In the genomic region with DNA sequence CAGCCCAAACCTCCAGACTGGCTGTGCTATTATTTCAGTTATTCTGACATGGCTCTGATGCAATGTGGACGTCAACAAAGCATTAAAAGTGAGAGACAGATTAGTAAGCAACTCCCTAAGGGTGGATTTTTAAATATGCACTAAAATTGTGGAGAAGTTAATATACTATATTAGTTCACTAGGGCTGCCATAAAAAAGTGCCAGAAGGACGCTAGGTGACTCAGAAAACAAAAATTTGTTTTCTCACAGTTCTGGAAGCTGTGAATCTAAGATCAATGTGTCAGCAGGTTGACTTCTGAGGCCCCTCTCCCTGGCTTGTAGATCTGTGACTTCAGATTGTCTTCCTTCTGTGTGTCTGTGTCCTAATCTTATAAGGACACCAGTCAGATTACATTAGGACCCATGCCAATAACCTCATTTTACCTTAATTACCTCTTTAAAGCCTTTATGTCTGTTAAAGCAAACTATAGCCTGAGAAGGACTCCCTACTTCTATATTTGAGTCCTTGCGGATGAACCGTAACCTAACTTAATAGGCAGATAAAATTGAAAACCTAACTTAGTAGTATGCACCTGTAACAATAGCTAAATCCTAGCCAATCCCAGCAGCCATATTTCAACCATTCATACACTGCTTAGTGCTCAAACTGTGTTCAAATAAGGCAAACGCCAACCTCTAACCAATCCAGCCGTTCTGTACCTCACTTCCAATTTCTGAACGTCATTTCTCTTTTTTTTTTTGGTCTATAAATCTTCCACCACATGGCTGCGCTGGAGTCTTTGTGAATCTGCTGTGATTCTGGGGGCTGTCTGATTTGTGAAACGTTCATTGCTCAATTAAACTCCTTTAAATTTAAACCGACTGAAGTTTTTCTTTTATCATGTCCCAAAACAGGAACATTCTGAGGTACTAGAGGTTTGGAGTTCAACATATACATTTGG, we compare ENCODE assay signal across 8 cellular contexts.
A peak's percentile ranks its signal among the peaks of the same experiment; 100 is the strongest.
DNase-seq lines count a peak whose midpoint lies in the region; ATAC-seq, FAIRE-seq and TF ChIP-seq lines count a peak whose summit lies in the region.

No MANE protein-coding gene starts in this region.

- TF ChIP-seq EP300 in GM12878 (IDR thresholded peaks at IDR 0.05; ENCODE audit: borderline replicate concordance in 1 of 2, control insufficient read depth in 1 of 2, low read depth in 2 of 2, low read length in 2 of 2) = no peak

- RAD21 ChIA-PET in GM12878 (lab: Charles Lee; ENCODE audit: unreplicated experiment) = interaction anchor here (0.9 to 11.4 kb wide), 23 partner anchors 9 to 155 kb away, joined by 3 to 257 read pairs (median 7); a partner anchor contains a TSS

- no peaks in the 10 kb centered on the region for H3K36me3 Mint-ChIP-seq in MCF 10A (ENCODE audit: insufficient read depth, unreplicated experiment)

- SMC1A ChIA-PET in GM12878 (lab: Charles Lee; ENCODE audit: uncharacterized antibody, unreplicated experiment) = interaction anchor here (0.7 to 11.7 kb wide), 26 partner anchors 9 to 156 kb away, joined by 3 to 297 read pairs (median 4); a partner anchor contains a TSS

- H4K20me1 ChIP-seq in GM12878 (ENCODE audit: control insufficient read depth, insufficient read depth) = no peaks in the 10 kb centered on the region

- no peaks in the 10 kb centered on the region for H3K27me3 ChIP-seq in breast epithelium
- H3K27me3 ChIP-seq in GM12878 (replicated peaks in 1 of 2; ENCODE audit: control insufficient read depth in 2 of 2, insufficient read depth in 2 of 2, low read length in 1 of 2) = no peaks in the 10 kb centered on the region

- H3K9ac ChIP-seq in GM12878 (ENCODE audit: control insufficient read depth, insufficient read depth, low read length) = peak overlapping the region; percentile 58

- H3K4me3 ChIP-seq in breast epithelium (no peak overlapping the region), GM12878 (0 out of 2 replicates have a peak overlapping the region, but pooled peaks have one; percentile 2)

- BruUV-seq in MCF 10A (replicated peaks; lab: Mats Ljungman, UMichigan) (TSS peak; percentile 96), GM12878 (replicated peaks; lab: Mats Ljungman, UMichigan) (TSS peak; percentile 73)

- peak; percentile 56 for DNase-seq in MCF 10A (ENCODE audit: unreplicated experiment)
- DNase-seq in breast epithelium (ENCODE audit: low spot score in 2 of 2) = no peak
- peak; percentile 72 for DNase-seq in HT1080 (ENCODE audit: low read depth)
- no peak for DNase-seq in GM12878 (ENCODE audit: low read depth, low spot score)
- peak; percentile 58 for DNase-seq in stromal cell of bone marrow (ENCODE audit: low read depth)
- DNase-seq in Kasumi-1 (lab: John Stamatoyannopoulos, UW) = no peak
- no peak for DNase-seq in NCI-H526 treated with DMSO at 0.1 percent for 48 hours (lab: John Stamatoyannopoulos, UW)

- FAIRE-seq in GM12878 (lab: Jason Lieb, UNC) = no peak

- TF ChIP-seq CTCF in MCF 10A (IDR thresholded peaks at IDR 0.05; ENCODE audit: unreplicated experiment) (no peak), breast epithelium (IDR thresholded peaks at IDR 0.05) (no peak), GM12878 (IDR thresholded peaks at IDR 0.05 in 2 of 3, conservative IDR thresholded peaks at IDR 0.05 in 1 of 3; ENCODE audit: control insufficient read depth in 2 of 3, extremely low read depth in 1 of 3, insufficient read depth in 1 of 3, low read depth in 3 of 3, low read length in 3 of 3) (peak; percentile 16 to 43 (median 30); a peak in 3 of 6 replicates)

- H3K27ac Mint-ChIP-seq in MCF 10A (ENCODE audit: low read depth, unreplicated experiment) = peak overlapping the region; percentile 89

- ATAC-seq in GM12878 (peak; percentile 42), GM21390 (IDR thresholded peaks at IDR 0.05; ENCODE audit: unreplicated experiment) (no peak)

- H3K4me1 ChIP-seq in breast epithelium (peaks cover 0 to 6% of the 10 kb centered on the region in 2 donors), GM12878 (ENCODE audit: control insufficient read depth, insufficient read depth, low read length) (peaks cover 69% of the 10 kb centered on the region)

- H3K79me2 ChIP-seq in GM12878 (ENCODE audit: control insufficient read depth, insufficient read depth, low read length) = no peaks in the 10 kb centered on the region; the same call in 1 of the 2 replicates

- TF ChIP-seq POLR2A in breast epithelium (IDR thresholded peaks at IDR 0.05) (no peak), GM12878 (IDR thresholded peaks at IDR 0.05; ENCODE audit: low read depth, low read length) (no peak)

- no peaks in the 10 kb centered on the region for H3K9me3 Mint-ChIP-seq in MCF 10A (ENCODE audit: unreplicated experiment)

- H3K9me3 ChIP-seq in breast epithelium (no peaks in the 10 kb centered on the region), GM12878 (replicated peaks; ENCODE audit: control insufficient read depth, insufficient read depth, low read length) (no peaks in the 10 kb centered on the region; the same call in 2 of the 3 replicates)

- peak overlapping the region; percentile 42 for H2AFZ ChIP-seq in GM12878 (ENCODE audit: control insufficient read depth, low read depth, low read length)

- peak overlapping the region; percentile 79 for H3K4me2 ChIP-seq in GM12878 (ENCODE audit: control insufficient read depth, insufficient read depth)

- intact Hi-C loops in MCF 10A (cut with micrococcal nuclease) (loop anchor here (2.0 to 10.0 kb wide), 2 partner anchors 26 to 62 kb away; a partner anchor contains a TSS), breast epithelium (cut with DNase I; ENCODE audit: low total_unique reads) (no loop called here), GM12878 (cut with micrococcal nuclease; ENCODE audit: unreplicated experiment) (loop anchor here (1.0 to 5.0 kb wide), 5 partner anchors 37 to 156 kb away; no protein-coding TSS in a partner anchor)

- no peak overlapping the region for H3K4me3 Mint-ChIP-seq in MCF 10A (ENCODE audit: unreplicated experiment)

- H3K27me3 Mint-ChIP-seq in MCF 10A (ENCODE audit: insufficient read depth, unreplicated experiment) = no peaks in the 10 kb centered on the region

- no peaks in the 10 kb centered on the region for H3K36me3 ChIP-seq in breast epithelium
- no peaks in the 10 kb centered on the region for H3K36me3 ChIP-seq in GM12878 (ENCODE audit: control insufficient read depth in 2 of 2, insufficient read depth in 2 of 2, low read length in 1 of 2)

- CTCF ChIA-PET in MCF 10A (lab: Yijun Ruan, JAX) (interaction anchor here (0.6 to 2.0 kb wide), 9 partner anchors 13 to 1541 kb away, joined by 3 to 7 read pairs (median 4); no protein-coding TSS in a partner anchor), GM12878 (lab: Yijun Ruan, JAX) (interaction anchor here (0.9 to 10.6 kb wide), 20 partner anchors 7 to 145 kb away, joined by 3 to 157 read pairs (median 6); a partner anchor contains a TSS)

- WGBS in GM12878 (ENCODE audit: insufficient coverage, insufficient replicate concordance, low lambda C conversion rate, missing lambda C conversion rate) = 32% methylated on average over 10 of the region's 10 CpGs

- in situ Hi-C loops in GM12878 (cut with MboI) = no loop called here

- H3K27ac ChIP-seq in breast epithelium = no peak overlapping the region
- peak overlapping the region; percentile 87 for H3K27ac ChIP-seq in GM12878 (ENCODE audit: control insufficient read depth, insufficient read depth)

- H3K4me1 Mint-ChIP-seq in MCF 10A (ENCODE audit: insufficient read depth, unreplicated experiment) = peaks cover 40% of the 10 kb centered on the region

- POLR2A ChIA-PET in MCF 10A (lab: Yijun Ruan, JAX) (interaction anchor here (0.6 to 8.2 kb wide), 14 partner anchors 11 to 159 kb away, joined by 3 to 115 read pairs (median 4); a partner anchor contains a TSS), GM12878 (lab: Charles Lee) (interaction anchor here (0.7 to 6.6 kb wide), 7 partner anchors 10 to 139 kb away, joined by 3 to 82 read pairs (median 5); a partner anchor contains a TSS)

- peak; percentile 68 for TF ChIP-seq RAD21 in GM12878 (IDR thresholded peaks at IDR 0.05; ENCODE audit: insufficient read depth, low read depth, low read length)

TF ChIP-seq in GM12878, 131 proteins besides CTCF, POLR2A, EP300 and RAD21 (continues in another document):
- TF ChIP-seq TARDBP (IDR thresholded peaks at IDR 0.05; ENCODE audit: borderline replicate concordance) (no peak), POU2F2 (IDR thresholded peaks at IDR 0.05; ENCODE audit: borderline replicate concordance, low read depth, low read length) (no peak), RUNX3 (IDR thresholded peaks at IDR 0.05; ENCODE audit: low read length) (no peak), EGR1 (IDR thresholded peaks at IDR 0.05; ENCODE audit: borderline replicate concordance in 1 of 2, low read depth in 2 of 2, low read length in 2 of 2) (no peak), CHD1 (IDR thresholded peaks at IDR 0.05; ENCODE audit: low read depth, low read length) (no peak), ZNF384 (IDR thresholded peaks at IDR 0.05; ENCODE audit: borderline replicate concordance, low read depth, low read length) (peak; percentile 65; the same call in 1 of the 2 replicates), CREB1 (IDR thresholded peaks at IDR 0.05; ENCODE audit: low read depth) (peak; percentile 52; the same call in 1 of the 2 replicates)
- TF ChIP-seq, protein P1, sequence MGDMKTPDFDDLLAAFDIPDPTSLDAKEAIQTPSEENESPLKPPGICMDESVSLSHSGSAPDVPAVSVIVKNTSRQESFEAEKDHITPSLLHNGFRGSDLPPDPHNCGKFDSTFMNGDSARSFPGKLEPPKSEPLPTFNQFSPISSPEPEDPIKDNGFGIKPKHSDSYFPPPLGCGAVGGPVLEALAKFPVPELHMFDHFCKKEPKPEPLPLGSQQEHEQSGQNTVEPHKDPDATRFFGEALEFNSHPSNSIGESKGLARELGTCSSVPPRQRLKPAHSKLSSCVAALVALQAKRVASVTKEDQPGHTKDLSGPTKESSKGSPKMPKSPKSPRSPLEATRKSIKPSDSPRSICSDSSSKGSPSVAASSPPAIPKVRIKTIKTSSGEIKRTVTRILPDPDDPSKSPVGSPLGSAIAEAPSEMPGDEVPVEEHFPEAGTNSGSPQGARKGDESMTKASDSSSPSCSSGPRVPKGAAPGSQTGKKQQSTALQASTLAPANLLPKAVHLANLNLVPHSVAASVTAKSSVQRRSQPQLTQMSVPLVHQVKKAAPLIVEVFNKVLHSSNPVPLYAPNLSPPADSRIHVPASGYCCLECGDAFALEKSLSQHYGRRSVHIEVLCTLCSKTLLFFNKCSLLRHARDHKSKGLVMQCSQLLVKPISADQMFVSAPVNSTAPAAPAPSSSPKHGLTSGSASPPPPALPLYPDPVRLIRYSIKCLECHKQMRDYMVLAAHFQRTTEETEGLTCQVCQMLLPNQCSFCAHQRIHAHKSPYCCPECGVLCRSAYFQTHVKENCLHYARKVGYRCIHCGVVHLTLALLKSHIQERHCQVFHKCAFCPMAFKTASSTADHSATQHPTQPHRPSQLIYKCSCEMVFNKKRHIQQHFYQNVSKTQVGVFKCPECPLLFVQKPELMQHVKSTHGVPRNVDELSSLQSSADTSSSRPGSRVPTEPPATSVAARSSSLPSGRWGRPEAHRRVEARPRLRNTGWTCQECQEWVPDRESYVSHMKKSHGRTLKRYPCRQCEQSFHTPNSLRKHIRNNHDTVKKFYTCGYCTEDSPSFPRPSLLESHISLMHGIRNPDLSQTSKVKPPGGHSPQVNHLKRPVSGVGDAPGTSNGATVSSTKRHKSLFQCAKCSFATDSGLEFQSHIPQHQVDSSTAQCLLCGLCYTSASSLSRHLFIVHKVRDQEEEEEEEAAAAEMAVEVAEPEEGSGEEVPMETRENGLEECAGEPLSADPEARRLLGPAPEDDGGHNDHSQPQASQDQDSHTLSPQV (IDR thresholded peaks at IDR 0.05) = no peak; the same call in 1 of the 2 replicates

Comparison
In these comparisons a context has a peak if more than half of its experiments do, and no peak if none do; other contexts are left out.
1. DNase-seq: peak in MCF 10A (single experiment), HT1080 (single experiment) and stromal cell of bone marrow (single experiment); none in breast epithelium (0 of 2), GM12878 (single experiment), Kasumi-1 (0 of 2) and NCI-H526 treated with DMSO at 0.1 percent for 48 hours (single experiment).
2. CTCF ChIP-seq: peak in GM12878 (3 of 3); none in MCF 10A (single experiment) and breast epithelium (0 of 3).